Comparison of ENCODE assay signal across 16 cellular contexts in the genomic region with DNA sequence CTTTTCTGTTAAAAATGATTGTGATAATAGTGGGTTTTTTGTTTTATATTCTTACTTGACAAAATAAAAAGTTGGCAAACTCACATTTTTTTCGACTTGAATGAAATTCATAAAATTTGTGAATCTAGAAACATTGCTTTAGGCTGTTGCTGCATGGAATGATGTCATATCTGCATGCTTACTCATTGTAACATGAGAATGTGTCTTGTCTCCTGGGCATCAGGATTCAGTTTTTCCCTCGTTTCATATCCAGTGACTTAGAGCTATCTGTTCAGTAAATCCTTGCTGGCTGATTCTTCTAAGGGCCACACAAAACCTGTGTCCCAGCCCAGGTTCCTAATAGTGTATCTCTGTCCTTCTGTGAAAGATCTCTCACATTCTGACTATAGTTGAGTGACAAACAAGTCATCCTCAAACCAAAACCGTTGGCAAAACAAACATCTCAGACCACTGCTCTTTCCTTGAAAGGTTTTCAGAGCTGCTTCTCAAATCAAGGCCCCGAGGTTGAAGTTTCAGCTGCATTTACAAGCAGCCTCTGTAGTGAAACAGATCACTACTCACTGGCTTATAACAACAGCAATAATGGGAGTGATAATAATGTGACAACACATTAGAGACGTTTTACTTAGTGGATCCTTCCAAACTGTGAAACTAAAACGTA.
A peak's percentile ranks its signal among the peaks of the same experiment; 100 is the strongest.
DNase-seq lines count a peak whose midpoint lies in the region; ATAC-seq and TF ChIP-seq lines count a peak whose summit lies in the region.
"Had no signal": no experiment of that assay in that cellular context is flagged by ENCODE, and none has a peak within 500 bp of the region (broad histone marks: within the 10 kb centered on the region; RNA-seq: fewer than 3 reads in every experiment).

No MANE protein-coding gene starts in this region.

- ATAC-seq in IMR-90 (ENCODE audit: low read depth) (peak; percentile 83), HG03378 (IDR thresholded peaks at IDR 0.05; ENCODE audit: unreplicated experiment) (no peak), GM21528 (IDR thresholded peaks at IDR 0.05; ENCODE audit: low FRiP score, unreplicated experiment) (no peak)
- ATAC-seq: effector memory CD8-positive, alpha-beta T cell had no signal

- H3K27ac ChIP-seq in IMR-90 (ENCODE audit: insufficient read depth, low read length) (peak overlapping the region; percentile 82), mammary epithelial cell (ENCODE audit: insufficient read depth, low read depth, low read length) (no peak overlapping the region), mesenchymal stem cell (ENCODE audit: low read length, poor library complexity, severe bottlenecking) (peak overlapping the region; percentile 93)
- H3K27ac ChIP-seq: neutrophil, Peyer's patch, thoracic aorta had no signal

- DNase-seq in AG04449 (ENCODE audit: low read depth, low spot score) (peak; percentile 74), IMR-90 (peak; percentile 94), mammary epithelial cell (peak; percentile 48), mesenchymal stem cell (peak; percentile 73), dermis blood vessel endothelial cell (no peak)
- DNase-seq in activated CD4-positive, alpha-beta T cell treated with anti-CD3 and anti-CD28 coated beads for 4 hours = no peak
- DNase-seq: activated CD4-positive, alpha-beta T cell treated with anti-CD3 and anti-CD28 coated beads for 48 hours; activated naive CD4-positive, alpha-beta T cell treated with anti-CD3 and anti-CD28 coated beads, Interleukin-2, amount 50 U/mL, for 16 hours; effector memory CD8-positive, alpha-beta T cell; immature natural killer cell; NCI-H2029; Peyer's patch had no signal

- H3K4me1 ChIP-seq in IMR-90 (ENCODE audit: control insufficient read depth, insufficient read depth, low read length) = peaks cover 9% of the 10 kb centered on the region
- no peaks in the 10 kb centered on the region for H3K4me1 ChIP-seq in mammary epithelial cell (ENCODE audit: insufficient read depth, low read length)
- H3K4me1 ChIP-seq in mesenchymal stem cell (ENCODE audit: control insufficient read depth, insufficient read depth, low read depth, low read length) = peaks cover 3% of the 10 kb centered on the region
- H3K4me1 ChIP-seq: Peyer's patch had no signal

- H2AK9ac ChIP-seq in IMR-90 (replicated peaks; ENCODE audit: low read depth, low read length, poor library complexity) = no peak overlapping the region

- H3K4me3 ChIP-seq in AG04449 (ENCODE audit: low read depth, low read length) = no peak overlapping the region
- H3K4me3 ChIP-seq in IMR-90 (ENCODE audit: insufficient read depth, low read depth, low read length) = peak overlapping the region; percentile 28; the same call in 1 of the 2 replicates
- H3K4me3 ChIP-seq in mammary epithelial cell (replicated peaks in 1 of 3; ENCODE audit: insufficient read depth in 1 of 3, low read depth in 2 of 3, low read length in 3 of 3) = no peak overlapping the region
- H3K4me3 ChIP-seq in mesenchymal stem cell (ENCODE audit: insufficient read depth in 1 of 2, low read depth in 1 of 2, low read length in 2 of 2) = peak overlapping the region in 1 of 2 experiments; percentile 3
- H3K4me3 ChIP-seq: Peyer's patch, thoracic aorta had no signal

- TF ChIP-seq CTCF in AG04449 (IDR thresholded peaks at IDR 0.05; ENCODE audit: insufficient read depth, low read length, missing control alignments) (no peak), IMR-90 (conservative IDR thresholded peaks at IDR 0.05; ENCODE audit: low read depth, low read length) (no peak), mammary epithelial cell (conservative IDR thresholded peaks at IDR 0.05 in 1 of 2, IDR thresholded peaks at IDR 0.05 in 1 of 2; ENCODE audit: extremely low read depth in 1 of 2, insufficient read depth in 1 of 2, low read depth in 1 of 2, low read length in 2 of 2) (no peak)

- H2BK120ac ChIP-seq in IMR-90 (ENCODE audit: low read depth, low read length) = peak overlapping the region; percentile 96
- no peak overlapping the region for H2BK120ac ChIP-seq in mesenchymal stem cell (ENCODE audit: low read depth, low read length)

- H3K36me3 ChIP-seq in IMR-90 (ENCODE audit: control insufficient read depth, insufficient read depth, low read length) (no peaks in the 10 kb centered on the region), mammary epithelial cell (ENCODE audit: insufficient read depth, low read length) (no peaks in the 10 kb centered on the region), mesenchymal stem cell (ENCODE audit: control insufficient read depth in 1 of 2, insufficient read depth in 2 of 2, low read depth in 1 of 2, low read length in 2 of 2) (no peaks in the 10 kb centered on the region)
- H3K36me3 ChIP-seq: neutrophil, Peyer's patch, thoracic aorta had no signal

- H4K91ac ChIP-seq in IMR-90 (ENCODE audit: insufficient read depth, low read depth, low read length) (peak overlapping the region; percentile 80), mesenchymal stem cell (ENCODE audit: low read length) (no peak overlapping the region)

- H3K27me3 ChIP-seq in IMR-90 (ENCODE audit: control insufficient read depth, insufficient read depth, low read length) = no peaks in the 10 kb centered on the region
- H3K27me3 ChIP-seq in mammary epithelial cell (ENCODE audit: insufficient read depth, low read length) = no peaks in the 10 kb centered on the region
- H3K27me3 ChIP-seq in mesenchymal stem cell (ENCODE audit: control insufficient read depth in 1 of 2, insufficient read depth in 1 of 2, low read length in 2 of 2) = no peaks in the 10 kb centered on the region
- H3K27me3 ChIP-seq: neutrophil, Peyer's patch had no signal

- H2BK5ac ChIP-seq in IMR-90 (ENCODE audit: low read depth, low read length, poor library complexity, severe bottlenecking) (peak overlapping the region; percentile 100), mesenchymal stem cell (ENCODE audit: low read depth, low read length, poor library complexity, severe bottlenecking) (no peak overlapping the region)

- POLR2A ChIA-PET in AG04449 (lab: Yijun Ruan, JAX) (interaction anchor here (1.3 kb wide), 1 partner anchor 16 kb away, joined by 4 read pairs; no protein-coding TSS in a partner anchor), IMR-90 (lab: Charles Lee; ENCODE audit: unreplicated experiment) (no interaction called here)

- H3K4me2 ChIP-seq in IMR-90 (ENCODE audit: low read depth, low read length) (peak overlapping the region; percentile 98), mammary epithelial cell (ENCODE audit: insufficient read depth, low read depth, low read length) (no peak overlapping the region), mesenchymal stem cell (ENCODE audit: low read length, poor library complexity, severe bottlenecking) (peak overlapping the region; percentile 59)

- CTCF ChIA-PET in AG04449 (lab: Yijun Ruan, JAX) (interaction anchor here (0.8 to 3.2 kb wide), 5 partner anchors 8 to 374 kb away, joined by 3 to 11 read pairs (median 4); no protein-coding TSS in a partner anchor), IMR-90 (lab: Yijun Ruan, JAX) (interaction anchor here (0.6 to 1.1 kb wide), 6 partner anchors 16 to 103 kb away, joined by 3 to 9 read pairs (median 3); no protein-coding TSS in a partner anchor), mammary epithelial cell (lab: Charles Lee; ENCODE audit: low non-redundant PET) (no interaction called here)

- H3K9ac ChIP-seq in IMR-90 (ENCODE audit: low read depth, low read length) = peak overlapping the region; percentile 87
- no peak overlapping the region for H3K9ac ChIP-seq in mammary epithelial cell (ENCODE audit: insufficient read depth, low read length)
- peak overlapping the region; percentile 77 for H3K9ac ChIP-seq in mesenchymal stem cell (ENCODE audit: low read length)

- no peak overlapping the region for H2BK12ac ChIP-seq in mesenchymal stem cell (ENCODE audit: low read length in 2 of 2)

- H3K14ac ChIP-seq in IMR-90 (replicated peaks; ENCODE audit: low read depth, low read length) = peak overlapping the region; percentile 85
- no peak overlapping the region for H3K14ac ChIP-seq in mesenchymal stem cell (ENCODE audit: low read length in 2 of 2)

- H3K79me1 ChIP-seq in IMR-90 (ENCODE audit: low read depth in 1 of 2, low read length in 2 of 2) (no peaks in the 10 kb centered on the region), mesenchymal stem cell (replicated peaks; ENCODE audit: low read length, poor library complexity, severe bottlenecking) (no peaks in the 10 kb centered on the region)

- BruUV-seq in IMR-90 (replicated peaks; lab: Mats Ljungman, UMichigan) = no TSS peak
- BruUV-seq in mammary epithelial cell (replicated peaks; lab: Mats Ljungman, UMichigan) = no TSS peak

- intact Hi-C loops in IMR-90 (cut with micrococcal nuclease) (no loop called here), mammary epithelial cell (cut with micrococcal nuclease) (no loop called here)

- H3K9me3 ChIP-seq in IMR-90 (ENCODE audit: control insufficient read depth, insufficient read depth, low read length) = peaks cover 5% of the 10 kb centered on the region; the same call in 1 of the 2 replicates
- H3K9me3 ChIP-seq in mammary epithelial cell (replicated peaks; ENCODE audit: insufficient read depth, low read length) = no peaks in the 10 kb centered on the region
- peaks cover 4% of the 10 kb centered on the region for H3K9me3 ChIP-seq in mesenchymal stem cell (ENCODE audit: control insufficient read depth, low read length)
- H3K9me3 ChIP-seq: neutrophil had no signal

- TF ChIP-seq POLR2A in IMR-90 (IDR thresholded peaks at IDR 0.05; ENCODE audit: low read depth, low read length) = peak; percentile 32; the same call in 1 of the 2 replicates

- H2BK20ac ChIP-seq in IMR-90 (ENCODE audit: low read depth, low read length) = peak overlapping the region; percentile 87

- H2AK5ac ChIP-seq in IMR-90 (ENCODE audit: low read depth, low read length) (peak overlapping the region; percentile 15; the same call in 1 of the 2 replicates), mesenchymal stem cell (ENCODE audit: low read length, severe bottlenecking) (no peak overlapping the region)

- WGBS in IMR-90 (ENCODE audit: extremely low coverage in 2 of 2, insufficient read length in 1 of 2), 2 experiments = 0% methylated on average over 1 of the region's 6 CpGs; no CpG with 5 or more reads in 1 of the 2 experiments
- WGBS in mammary epithelial cell (ENCODE audit: low coverage, missing lambda C conversion rate) = 14% methylated on average over 6 of the region's 6 CpGs
- 43% methylated on average over 3 of the region's 6 CpGs for WGBS in mesenchymal stem cell

- H3K18ac ChIP-seq in IMR-90 (ENCODE audit: low read depth, low read length) (peak overlapping the region; percentile 99), mesenchymal stem cell (ENCODE audit: low read depth in 1 of 2, low read length in 2 of 2) (no peak overlapping the region)

- H4K5ac ChIP-seq in IMR-90 (ENCODE audit: low read depth, low read length) = peak overlapping the region; percentile 98

- H3K79me2 ChIP-seq in mammary epithelial cell (ENCODE audit: insufficient read depth, low read length) = no peaks in the 10 kb centered on the region

- dilution Hi-C loops in IMR-90 (cut with HindIII; ENCODE audit: low sequenced_read_pairs, unreplicated experiment) (no loop called here), mammary epithelial cell (cut with HindIII; ENCODE audit: low sequenced_read_pairs) (no loop called here)

- in situ Hi-C loops in IMR-90 (cut with MboI; ENCODE audit: low sequenced_read_pairs) = no loop called here
- in situ Hi-C loops in mammary epithelial cell (cut with MboI; ENCODE audit: low sequenced_read_pairs in 2 of 2) = no loop called here

- no peaks in the 10 kb centered on the region for H4K20me1 ChIP-seq in IMR-90 (ENCODE audit: insufficient read depth, low read length)
- H4K20me1 ChIP-seq in mammary epithelial cell (ENCODE audit: insufficient read depth, low read length) = no peaks in the 10 kb centered on the region

- 0 out of 2 replicates have a peak, but pooled peaks cover 5% of the 10 kb centered on the region for H3K9me1 ChIP-seq in IMR-90 (ENCODE audit: insufficient read depth, low read length)

- H2BK15ac ChIP-seq in IMR-90 (ENCODE audit: low read depth, low read length) (peak overlapping the region; percentile 88), mesenchymal stem cell (ENCODE audit: low read depth, poor library complexity, severe bottlenecking) (no peak overlapping the region)

- H2AFZ ChIP-seq in IMR-90 (replicated peaks; ENCODE audit: low read length, poor library complexity) (peak overlapping the region; percentile 83), mammary epithelial cell (ENCODE audit: low read depth, low read length) (no peak overlapping the region), mesenchymal stem cell (ENCODE audit: low read depth, low read length) (no peak overlapping the region)

- H4K8ac ChIP-seq in IMR-90 (ENCODE audit: low read depth in 2 of 2, low read length in 2 of 2) = peak overlapping the region; percentile 61 to 98
- no peak overlapping the region for H4K8ac ChIP-seq in mesenchymal stem cell (ENCODE audit: low read length)

- no peak for TF ChIP-seq RAD21 in IMR-90 (IDR thresholded peaks at IDR 0.05; ENCODE audit: low read length)

- H3K23ac ChIP-seq in IMR-90 (ENCODE audit: low read depth, low read length) (peak overlapping the region; percentile 93), mesenchymal stem cell (ENCODE audit: low read length in 2 of 2) (no peak overlapping the region)

- H3K56ac ChIP-seq in IMR-90 (ENCODE audit: extremely low read depth, insufficient read depth, low read length) = peak overlapping the region; percentile 96

- H3K4ac ChIP-seq in IMR-90 (ENCODE audit: low read depth, low read length) = peak overlapping the region; percentile 86; the same call in 1 of the 2 replicates
- no peak overlapping the region for H3K4ac ChIP-seq in mesenchymal stem cell (ENCODE audit: low read depth in 1 of 2, low read length in 2 of 2)

Comparison
In these comparisons a context has a peak if more than half of its experiments do, and no peak if none do; other contexts are left out.
1. DNase-seq: peak in AG04449 (single experiment), IMR-90 (single experiment), mammary epithelial cell (single experiment) and mesenchymal stem cell (single experiment); none in dermis blood vessel endothelial cell (single experiment) and activated CD4-positive, alpha-beta T cell treated with anti-CD3 and anti-CD28 coated beads for 4 hours (0 of 2).